In genomic region chr7:111380945-111381344, GRCh38 we compare ENCODE assay signal across 18 cellular contexts.
"Had no signal": no experiment of that assay in that cellular context is flagged by ENCODE, and none has a peak within 500 bp of the region (broad histone marks: within the 10 kb centered on the region; RNA-seq: fewer than 3 reads in every experiment).

No MANE protein-coding gene starts in this region.

- H3K4me1 ChIP-seq: psoas muscle had no signal

- H3K36me3 Mint-ChIP-seq: type B pancreatic cell had no signal

- H3K36me3 ChIP-seq: suprapubic skin had no signal

- ATAC-seq: activated T-cell treated with anti-CD3 and anti-CD28 coated beads, Interleukin-2, amount 50 U/mL, for 4 hours; left cardiac atrium; psoas muscle; stimulated activated naive CD8-positive, alpha-beta T cell treated with anti-CD3 and anti-CD28 coated beads, Interleukin-15, Interleukin-2, amounts not matched to agents 100 U/mL and 50 U/mL, for 24 hours had no signal

- H3K27ac Mint-ChIP-seq: activated naive CD8-positive, alpha-beta T cell treated with anti-CD3 and anti-CD28 coated beads for 36 hours; dendritic cell treated with granulocyte-macrophage colony-stimulating factor and Interleukin-4, amounts not matched to agents 40 ng/mL and 50 ng/mL, for 4 days; endodermal cell; nephron progenitor cell; type B pancreatic cell had no signal

- H3K27me3 Mint-ChIP-seq: activated naive CD8-positive, alpha-beta T cell treated with anti-CD3 and anti-CD28 coated beads for 36 hours; dendritic cell treated with granulocyte-macrophage colony-stimulating factor and Interleukin-4, amounts not matched to agents 40 ng/mL and 50 ng/mL, for 4 days; type B pancreatic cell had no signal

- H3K27ac ChIP-seq: psoas muscle, suprapubic skin had no signal

- H3K9me3 ChIP-seq: psoas muscle, suprapubic skin had no signal

- DNase-seq: activated CD4-positive, alpha-beta T cell treated with anti-CD3 and anti-CD28 coated beads, Interleukin-2, amount 50 U/mL, for 4 hours; activated CD4-positive, CD25-positive, alpha-beta regulatory T cell treated with anti-CD3 and anti-CD28 coated beads, Interleukin-2, amount 50 U/mL, for 72 hours; activated gamma-delta T cell; activated naive CD8-positive, alpha-beta T cell treated with anti-CD3 and anti-CD28 coated beads for 36 hours; activated T-cell treated with anti-CD3 and anti-CD28 coated beads, Interleukin-2, amount 50 U/mL, for 4 hours; anterior cingulate cortex; cerebellar nuclear complex; endodermal cell; left cardiac atrium; nephron progenitor cell; psoas muscle; stimulated activated CD4-positive, alpha-beta T cell treated with anti-CD3 and anti-CD28 coated beads, Interleukin-4, amount 100 ng/mL, for 1 hour; stimulated activated CD8-positive, alpha-beta memory T cell treated with anti-CD3 and anti-CD28 coated beads, Interleukin-4, amount 100 ng/mL, for 48 hours; stimulated activated naive CD8-positive, alpha-beta T cell treated with anti-CD3 and anti-CD28 coated beads, Interleukin-15, Interleukin-2, amounts not matched to agents 100 U/mL and 50 U/mL, for 24 hours; T-helper 9 cell had no signal

- H3K4me3 Mint-ChIP-seq: activated naive CD8-positive, alpha-beta T cell treated with anti-CD3 and anti-CD28 coated beads for 36 hours; activated T-cell treated with anti-CD3 and anti-CD28 coated beads, Interleukin-2, amount 50 U/mL, for 4 hours; dendritic cell treated with granulocyte-macrophage colony-stimulating factor and Interleukin-4, amounts not matched to agents 40 ng/mL and 50 ng/mL, for 4 days; endodermal cell; nephron progenitor cell; type B pancreatic cell had no signal

- H3K27me3 ChIP-seq: suprapubic skin had no signal

- H3K9me3 Mint-ChIP-seq: activated naive CD8-positive, alpha-beta T cell treated with anti-CD3 and anti-CD28 coated beads for 36 hours; activated T-cell treated with anti-CD3 and anti-CD28 coated beads, Interleukin-2, amount 50 U/mL, for 4 hours; endodermal cell; nephron progenitor cell had no signal

- H3K4me3 ChIP-seq: psoas muscle, suprapubic skin had no signal

- H3K4me1 Mint-ChIP-seq: nephron progenitor cell had no signal
